ENCODE assay signal across 8 cellular contexts in genomic region chr2:41546031-41546430, GRCh38.
"Had no signal": no experiment of that assay in that cellular context is flagged by ENCODE, and none has a peak within 500 bp of the region (broad histone marks: within the 10 kb centered on the region; RNA-seq: fewer than 3 reads in every experiment).

No MANE protein-coding gene starts in this region.

- H3K9me3 Mint-ChIP-seq: GM23338 had no signal

- H3K4me2 ChIP-seq: GM23338 had no signal

- H3K9me3 ChIP-seq: HAP-1 had no signal

- H3K4me3 Mint-ChIP-seq: GM23338, HFFc6 had no signal

- H3K27ac Mint-ChIP-seq: GM23338, HFFc6 had no signal

- DNase-seq: GM23248, GOT3, H7, HCEC 1CT, HFFc6 had no signal

- ATAC-seq: GM23338, HCT116 had no signal

- H3K36me3 ChIP-seq: HAP-1 had no signal

- H3K27ac ChIP-seq: GM23248 had no signal

- H3K4me1 ChIP-seq: HAP-1 had no signal

- H3K4me3 ChIP-seq: GM23248, GM23338, HAP-1 had no signal

- H3K9ac ChIP-seq: GM23248 had no signal

- H2AFZ ChIP-seq: GM23248, GM23338 had no signal
